9 cellular contexts compared by ENCODE assay signal in the genomic region with DNA sequence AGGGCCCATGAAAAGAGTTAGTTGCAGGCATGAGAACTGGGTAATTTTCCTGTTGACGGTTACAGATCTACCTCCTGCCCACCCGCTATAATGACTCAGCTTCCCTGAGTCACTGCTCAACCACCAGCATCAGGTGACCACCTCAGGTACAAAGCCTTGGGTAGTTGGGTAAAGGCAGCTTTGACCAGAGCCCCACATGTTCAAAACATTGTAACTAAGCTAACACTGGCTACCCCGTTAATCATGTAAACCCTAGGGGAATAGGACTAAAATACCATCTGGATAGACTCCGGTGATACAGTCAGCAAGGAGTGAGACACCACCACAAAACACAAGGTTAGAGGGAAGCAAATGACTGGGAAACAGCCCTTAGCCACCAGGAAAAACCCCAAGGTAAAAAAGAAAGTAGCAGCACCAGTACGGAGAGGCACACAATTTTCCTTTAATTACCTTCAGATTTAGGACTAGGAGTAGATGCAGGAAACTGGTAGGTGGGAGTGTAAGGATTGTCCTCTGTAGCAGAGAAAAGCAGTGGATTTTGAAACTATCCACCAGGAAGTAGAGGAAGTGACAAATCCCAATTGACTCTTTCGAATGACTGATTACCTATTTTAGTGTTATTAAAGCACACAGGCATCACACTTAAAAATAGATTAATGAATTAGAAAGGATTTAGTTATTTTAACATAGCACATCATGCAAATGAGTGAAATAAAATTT.
A peak's percentile ranks its signal among the peaks of the same experiment; 100 is the strongest.
DNase-seq lines count a peak whose midpoint lies in the region; ATAC-seq and TF ChIP-seq lines count a peak whose summit lies in the region.
"Had no signal": no experiment of that assay in that cellular context is flagged by ENCODE, and none has a peak within 500 bp of the region (broad histone marks: within the 10 kb centered on the region; RNA-seq: fewer than 3 reads in every experiment).

No MANE protein-coding gene starts in this region.

- ATAC-seq in GM21423 (IDR thresholded peaks at IDR 0.05; ENCODE audit: unreplicated experiment): peak; percentile 57
- no peak for ATAC-seq in GM18907 (IDR thresholded peaks at IDR 0.05; ENCODE audit: unreplicated experiment)
- no peak for ATAC-seq in GM21529 (IDR thresholded peaks at IDR 0.05; ENCODE audit: unreplicated experiment)

- no peak for TF ChIP-seq CTCF in GM10266 (IDR thresholded peaks at IDR 0.05; ENCODE audit: control insufficient read depth, insufficient read depth, low read depth, missing control alignments)

- DNase-seq in GM10266 (ENCODE audit: extremely low spot score): peak; percentile 25
- DNase-seq in NCI-H82 (lab: John Stamatoyannopoulos, UW): peak; percentile 87
- peak; percentile 61 for DNase-seq in glomerular visceral epithelial cell (ENCODE audit: extremely low spot score)
- DNase-seq in NCI-H2081 treated with DMSO at 0.1 percent for 48 hours (lab: John Stamatoyannopoulos, UW): no peak
- no peak for DNase-seq in MV-4-11 (lab: John Stamatoyannopoulos, UW)
- DNase-seq: SJCRH30 had no signal

Comparison
In these comparisons a context has a peak if more than half of its experiments do, and no peak if none do; other contexts are left out.
1. DNase-seq: peak in GM10266 (single experiment), NCI-H82 (single experiment) and glomerular visceral epithelial cell (single experiment); none in NCI-H2081 treated with DMSO at 0.1 percent for 48 hours (single experiment) and MV-4-11 (single experiment).